Comparison of ENCODE assay signal across 5 cellular contexts in genomic region chr17:78945455-78945854, GRCh38. TPM values are rescaled to one million over a fixed set of nuclear protein-coding genes. Genes with fewer than 3 reads are reported as not detected.
A peak's percentile ranks its signal among the peaks of the same experiment; 100 is the strongest.
DNase-seq lines count a peak whose midpoint lies in the region; TF ChIP-seq lines count a peak whose summit lies in the region.
"Not testable (repeated sequence)": the region's sequence is repeated elsewhere in the genome, so short reads cannot be mapped to it uniquely, and the experiment has no call there.

No MANE protein-coding gene starts in this region.

- not testable (repeated sequence) for H3F3A ChIP-seq in neural progenitor cell (ENCODE audit: low read depth)

- peak overlapping the region; percentile 17 for H3K27ac Mint-ChIP-seq in neural progenitor cell

- not testable (repeated sequence) for H2AFZ ChIP-seq in neural progenitor cell (replicated peaks)

- not testable (repeated sequence) for H3K4me3 ChIP-seq in BLaER1, SJSA1, neural progenitor cell

- not testable (repeated sequence) for H3K36me3 ChIP-seq in BLaER1, SJSA1, neural progenitor cell

- H4K20me1 ChIP-seq in BLaER1; neural progenitor cell (ENCODE audit: low read depth): not testable (repeated sequence)

- peak overlapping the region; percentile 85 for H3K4me2 ChIP-seq in BLaER1
- H3K4me2 ChIP-seq in neural progenitor cell = not testable (repeated sequence)

- not testable (repeated sequence) for H3K4me3 Mint-ChIP-seq in neural progenitor cell

- not testable (repeated sequence) for H3K9me3 Mint-ChIP-seq in neural progenitor cell

- H3K4me1 ChIP-seq in BLaER1 (peaks cover 61% of the 10 kb centered on the region), SJSA1 (replicated peaks) (peaks cover 56% of the 10 kb centered on the region)
- H3K4me1 ChIP-seq in neural progenitor cell = not testable (repeated sequence)

- H3K36me3 Mint-ChIP-seq in neural progenitor cell = not testable (repeated sequence)

- H3K27ac ChIP-seq in BLaER1 = peak overlapping the region; percentile 60
- H3K27ac ChIP-seq in SJSA1 = peak overlapping the region; percentile 48
- H3K27ac ChIP-seq in neural progenitor cell = not testable (repeated sequence)

- not testable (repeated sequence) for H3K9me3 ChIP-seq in BLaER1; SJSA1 (replicated peaks); neural progenitor cell (ENCODE audit: low read depth)

- H3K4me1 Mint-ChIP-seq in neural progenitor cell = peaks cover 18% of the 10 kb centered on the region

- TF ChIP-seq CTCF in neural progenitor cell (IDR thresholded peaks at IDR 0.05) = not testable (repeated sequence)

- not testable (repeated sequence) for H3K9ac ChIP-seq in BLaER1, neural progenitor cell

- H3K27me3 ChIP-seq in BLaER1; SJSA1 (replicated peaks); neural progenitor cell: not testable (repeated sequence)

- DNase-seq in SJSA1 (ENCODE audit: low read depth in 1 of 2, low spot score in 2 of 2); neural progenitor cell (ENCODE audit: low spot score): not testable (repeated sequence)
- DNase-seq in glomerular visceral epithelial cell (ENCODE audit: extremely low spot score) = peak; percentile 75
- peak; percentile 80 for DNase-seq in kidney tubule cell (ENCODE audit: low spot score)

- H3K79me2 ChIP-seq in neural progenitor cell (ENCODE audit: low read depth) = not testable (repeated sequence)

- H3K27me3 Mint-ChIP-seq in neural progenitor cell (ENCODE audit: insufficient read depth, low read depth) = peaks cover 11% of the 10 kb centered on the region

RNA-seq across cellular contexts. Expression of gene TIMP2, which starts 20.3 kb away (rescaled TPM):
- 122 and 166 TPM in 2 replicates for total RNA-seq in SJSA1 (2014; rRNA removed; shearing (Covaris generic))
- total RNA-seq in neural progenitor cell (ENCODE audit: low replicate concordance) = 19.8 and 22.3 TPM in 2 replicates

RNA-seq across cellular contexts. Expression of gene LGALS3BP, which starts 34.3 kb away (rescaled TPM):
- total RNA-seq in SJSA1 (2014; rRNA removed; shearing (Covaris generic)) = 485 TPM in 2 replicates
- total RNA-seq in neural progenitor cell (ENCODE audit: low replicate concordance) = 17.5 and 64.3 TPM in 2 replicates

RNA-seq across cellular contexts. Expression of gene CEP295NL, which starts 42.5 kb away (rescaled TPM):
- 0.22 and 0.34 TPM in 2 replicates for total RNA-seq in SJSA1 (2014; rRNA removed; shearing (Covaris generic))
- 0.28 and 0.39 TPM in 2 replicates for total RNA-seq in neural progenitor cell (ENCODE audit: low replicate concordance)
